Comparison of ENCODE assay signal across 1 cellular context in the genomic region with DNA sequence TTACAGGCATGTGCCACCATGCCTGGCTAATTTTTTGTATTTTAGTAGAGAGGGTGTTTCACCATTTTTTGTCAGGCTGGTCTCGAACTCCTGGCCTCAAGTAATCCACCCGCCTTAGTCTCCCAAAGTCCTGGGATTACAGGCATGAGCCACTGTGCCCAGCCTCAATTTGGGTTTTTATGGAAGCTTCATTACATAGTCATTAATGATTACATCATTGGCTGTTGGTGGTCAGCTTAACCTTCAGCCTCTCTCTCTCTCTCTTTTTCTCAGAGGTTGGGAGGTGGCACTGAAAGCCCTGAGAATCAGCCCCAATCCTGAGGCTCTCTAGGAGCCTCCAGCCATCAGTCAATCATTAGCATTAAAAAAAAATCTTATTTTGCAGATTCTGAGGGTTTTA.
TF ChIP-seq lines count a peak whose summit lies in the region.

No MANE protein-coding gene starts in this region.

TF ChIP-seq in HepG2, 621 proteins besides CTCF, POLR2A, EP300 and RAD21:
- TF ChIP-seq KMT2A (CRISPR knock-in tag; IDR thresholded peaks at IDR 0.05) (no peak), ZNF234 (CRISPR knock-in tag; conservative IDR thresholded peaks at IDR 0.05) (no peak), ATF7 (IDR thresholded peaks at IDR 0.05) (peak; percentile 77), ATF7 (CRISPR knock-in tag; IDR thresholded peaks at IDR 0.05) (no peak), PRMT3 (CRISPR knock-in tag; IDR thresholded peaks at IDR 0.05; ENCODE audit: borderline replicate concordance, low read depth) (no peak)
TF ChIP-seq in HepG2: peak in this region for 1.
